In genomic region chr3:40877651-40878463, GRCh38 we compare ENCODE assay signal across 9 cellular contexts.
DNase-seq lines count a peak whose midpoint lies in the region; ATAC-seq and TF ChIP-seq lines count a peak whose summit lies in the region.
"Had no signal": no experiment of that assay in that cellular context is flagged by ENCODE, and none has a peak within 500 bp of the region (broad histone marks: within the 10 kb centered on the region; RNA-seq: fewer than 3 reads in every experiment).

No MANE protein-coding gene starts in this region.

- TF ChIP-seq CTCF in body of pancreas (IDR thresholded peaks at IDR 0.05) (no peak), glutamatergic neuron (IDR thresholded peaks at IDR 0.05; ENCODE audit: partially characterized antibody, unreplicated experiment) (no peak)

- no peaks in the 10 kb centered on the region for H3K36me3 ChIP-seq in body of pancreas (replicated peaks in 1 of 2; ENCODE audit: insufficient read depth in 1 of 2, low read depth in 2 of 2)

- H3K27me3 Mint-ChIP-seq in glutamatergic neuron (ENCODE audit: unreplicated experiment), result peaks cover 4% of the 10 kb centered on the region
- H3K27me3 Mint-ChIP-seq: activated naive CD8-positive, alpha-beta T cell had no signal

- H3K9me3 ChIP-seq in body of pancreas, result no peaks in the 10 kb centered on the region

- no peaks in the 10 kb centered on the region for H3K9me3 Mint-ChIP-seq in glutamatergic neuron (ENCODE audit: unreplicated experiment)

- H3K4me1 ChIP-seq in body of pancreas, result peaks cover 36% of the 10 kb centered on the region

- H3K27ac Mint-ChIP-seq in glutamatergic neuron (ENCODE audit: unreplicated experiment), result no peak overlapping the region
- H3K27ac Mint-ChIP-seq: activated naive CD8-positive, alpha-beta T cell had no signal

- H3K27me3 ChIP-seq in body of pancreas, result no peaks in the 10 kb centered on the region

- no peaks in the 10 kb centered on the region for H3K36me3 Mint-ChIP-seq in glutamatergic neuron (ENCODE audit: unreplicated experiment)
- H3K36me3 Mint-ChIP-seq: activated naive CD8-positive, alpha-beta T cell had no signal

- H3K4me3 ChIP-seq in body of pancreas, result no peak overlapping the region

- H3K4me1 Mint-ChIP-seq in glutamatergic neuron (ENCODE audit: low read depth, unreplicated experiment), result peaks cover 28% of the 10 kb centered on the region

- H3K27ac ChIP-seq in body of pancreas, result peak overlapping the region; percentile 39 to 77 (median 70)

- intact Hi-C loops in body of pancreas (cut with DNase I), result no loop called here
- intact Hi-C loops in Right ventricle myocardium inferior (cut with DNase I), result loop anchor here (1.0 to 10.0 kb wide), 4 partner anchors 94 to 319 kb away; partner anchors contain the start of gene CTNNB1

- H3K4me3 Mint-ChIP-seq in glutamatergic neuron (ENCODE audit: unreplicated experiment), result no peak overlapping the region
- H3K4me3 Mint-ChIP-seq: activated naive CD8-positive, alpha-beta T cell had no signal

- peak in 2 of 3 donors; percentile 24 to 34 for TF ChIP-seq POLR2A in body of pancreas (IDR thresholded peaks at IDR 0.05)

- ATAC-seq in body of pancreas (peak; percentile 90), Right ventricle myocardium inferior (peak; percentile 87), HG02759 (IDR thresholded peaks at IDR 0.05; ENCODE audit: unreplicated experiment) (no peak)

- 15 to 19% methylated on average over 10 to 11 of the region's 11 CpGs for WGBS in body of pancreas, 2 donors

- DNase-seq in body of pancreas, result peak; percentile 80 to 90 (median 86)
- peak; percentile 78 for DNase-seq in Right ventricle myocardium inferior (ENCODE audit: missing footprints)
- DNase-seq in nucleus accumbens (lab: John Stamatoyannopoulos, UW), result peak in 50 of 56 donors; percentile 4 to 91 (median 46)
- peak; percentile 75 for DNase-seq in ureter (ENCODE audit: low spot score)
- no peak for DNase-seq in glutamatergic neuron
- DNase-seq in DMS79 (lab: John Stamatoyannopoulos, UW), result no peak
- DNase-seq: T-helper 1 cell had no signal

Comparison
In these comparisons a context has a peak if more than half of its experiments do, and no peak if none do; other contexts are left out.
1. DNase-seq: peak in body of pancreas (4 of 4), Right ventricle myocardium inferior (single experiment), nucleus accumbens (50 of 56) and ureter (single experiment); none in glutamatergic neuron (single experiment) and DMS79 (single experiment).